8 cellular contexts compared by ENCODE assay signal in the genomic region with DNA sequence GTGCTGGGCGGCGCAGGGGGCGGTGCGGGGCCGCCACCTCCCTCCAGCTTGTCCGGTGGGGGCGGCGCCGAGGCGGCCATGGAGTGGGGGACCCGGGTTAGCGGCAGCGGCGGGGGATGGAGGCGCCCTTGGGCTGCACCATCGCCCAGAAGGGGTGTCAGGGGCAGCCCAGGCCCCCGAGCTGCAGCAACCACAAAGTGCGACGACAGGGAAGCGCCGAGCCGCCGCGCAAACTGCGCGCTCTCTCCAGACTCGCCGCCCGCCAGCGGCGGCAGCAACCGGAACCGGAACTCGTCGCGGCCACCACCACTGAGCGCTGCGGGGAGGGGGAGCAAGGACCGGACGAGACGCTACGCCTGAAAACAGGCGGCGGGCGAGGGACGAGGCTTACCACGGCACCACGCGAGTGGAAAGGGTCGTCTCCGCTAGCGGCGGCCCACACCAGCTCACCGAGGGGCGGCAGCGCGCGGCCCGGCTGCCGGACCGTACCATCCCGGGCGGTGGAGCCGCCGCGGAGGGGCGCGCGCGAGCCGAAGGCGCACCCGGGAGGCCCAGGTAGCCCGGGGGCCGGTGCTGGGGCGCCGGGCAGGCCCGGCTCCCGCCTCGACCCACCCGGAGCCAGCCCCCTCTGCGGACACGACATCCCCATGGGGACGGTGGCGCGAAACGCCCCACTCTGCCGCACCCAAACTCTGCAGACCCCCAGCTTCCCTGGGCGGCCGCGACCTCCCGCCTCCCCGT. TPM values are rescaled to one million over a fixed set of nuclear protein-coding genes. Genes with fewer than 3 reads are reported as not detected.
DNase-seq lines count a peak whose midpoint lies in the region; ATAC-seq and TF ChIP-seq lines count a peak whose summit lies in the region.

A gene with protein sequence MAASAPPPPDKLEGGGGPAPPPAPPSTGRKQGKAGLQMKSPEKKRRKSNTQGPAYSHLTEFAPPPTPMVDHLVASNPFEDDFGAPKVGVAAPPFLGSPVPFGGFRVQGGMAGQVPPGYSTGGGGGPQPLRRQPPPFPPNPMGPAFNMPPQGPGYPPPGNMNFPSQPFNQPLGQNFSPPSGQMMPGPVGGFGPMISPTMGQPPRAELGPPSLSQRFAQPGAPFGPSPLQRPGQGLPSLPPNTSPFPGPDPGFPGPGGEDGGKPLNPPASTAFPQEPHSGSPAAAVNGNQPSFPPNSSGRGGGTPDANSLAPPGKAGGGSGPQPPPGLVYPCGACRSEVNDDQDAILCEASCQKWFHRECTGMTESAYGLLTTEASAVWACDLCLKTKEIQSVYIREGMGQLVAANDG (minus strand): TSS at position 286 of the 741 bp plus-strand sequence. CDS start 206 bp downstream, at position 80.

- H3K27ac Mint-ChIP-seq in activated CD8-positive, alpha-beta T cell treated with anti-CD3 and anti-CD28 coated beads for 36 hours, result peak within 1 kb of the TSS; percentile 94

- intact Hi-C loops in activated CD8-positive, alpha-beta T cell treated with anti-CD3 and anti-CD28 coated beads for 36 hours (cut with micrococcal nuclease), result loop anchor here (5.0 kb wide), 1 partner anchor 36 kb away; no protein-coding TSS in a partner anchor

- H3K27ac ChIP-seq in C4-2B, result peak within 1 kb of the TSS; percentile 99

- H3K4me3 Mint-ChIP-seq in activated CD8-positive, alpha-beta T cell treated with anti-CD3 and anti-CD28 coated beads for 36 hours, result peak within 1 kb of the TSS; percentile 98

- peak; percentile 92 for DNase-seq in GM19238 (ENCODE audit: insufficient read length, low spot score)
- peak; percentile 81 for DNase-seq in NCI-H774 (lab: John Stamatoyannopoulos, UW)
- DNase-seq in activated CD8-positive, alpha-beta T cell treated with anti-CD3 and anti-CD28 coated beads for 36 hours, result peak; percentile 87
- peak; percentile 75 for DNase-seq in effector CD4-positive, alpha-beta T cell
- peak; percentile 79 to 85 for DNase-seq in lung microvascular endothelial cell (ENCODE audit: low read depth in 2 of 2)
- DNase-seq in stimulated activated CD8-positive, alpha-beta memory T cell treated with anti-CD3 and anti-CD28 coated beads, Interleukin-12 subunit alpha, Interleukin-12 subunit beta, amount 100 ng/mL, for 1 hour (ENCODE audit: low read depth), result peak; percentile 63

- H3K27me3 Mint-ChIP-seq in activated CD8-positive, alpha-beta T cell treated with anti-CD3 and anti-CD28 coated beads for 36 hours, result no peaks in the 10 kb centered on the region

- peak; percentile 68 for ATAC-seq in HG03439 (IDR thresholded peaks at IDR 0.05; ENCODE audit: unreplicated experiment)
- peak; percentile 86 for ATAC-seq in activated CD8-positive, alpha-beta T cell treated with anti-CD3 and anti-CD28 coated beads for 36 hours

- H3K36me3 Mint-ChIP-seq in activated CD8-positive, alpha-beta T cell treated with anti-CD3 and anti-CD28 coated beads for 36 hours (ENCODE audit: low read depth), result peaks cover 37% of the 10 kb centered on the region

- POLR2A ChIA-PET in activated CD8-positive, alpha-beta T cell treated with anti-CD3 and anti-CD28 coated beads for 36 hours (lab: Charles Lee), result interaction anchor here (0.9 to 3.7 kb wide), 12 partner anchors 10 to 69 kb away, joined by 3 to 55 read pairs (median 5); a partner anchor contains a TSS

- CTCF ChIA-PET in activated CD8-positive, alpha-beta T cell treated with anti-CD3 and anti-CD28 coated beads for 36 hours (lab: Charles Lee), result interaction anchor here (1.0 to 2.4 kb wide), 19 partner anchors 9 to 123 kb away, joined by 3 to 30 read pairs (median 6); a partner anchor contains a TSS

- TF ChIP-seq CTCF in C4-2B (conservative IDR thresholded peaks at IDR 0.05), result peak; percentile 92
- TF ChIP-seq CTCF in activated CD8-positive, alpha-beta T cell treated with anti-CD3 and anti-CD28 coated beads for 36 hours (IDR thresholded peaks at IDR 0.05), result peak; percentile 56

- peaks cover 34% of the 10 kb centered on the region for H3K4me1 Mint-ChIP-seq in activated CD8-positive, alpha-beta T cell treated with anti-CD3 and anti-CD28 coated beads for 36 hours (ENCODE audit: low read depth)

- no peaks in the 10 kb centered on the region for H3K9me3 Mint-ChIP-seq in activated CD8-positive, alpha-beta T cell treated with anti-CD3 and anti-CD28 coated beads for 36 hours

RNA-seq across cellular contexts. Expression of the gene that starts here (rescaled TPM):
- 10 to 100 TPM; 21.2 to 21.8 TPM for total RNA-seq in activated CD8-positive, alpha-beta T cell treated with anti-CD3 and anti-CD28 coated beads for 36 hours
- total RNA-seq in lung microvascular endothelial cell, result 20.5 and 42.5 TPM in 2 replicates

Comparison
In these comparisons a context has a peak if more than half of its experiments do, and no peak if none do; other contexts are left out.
1. Peak in every context shown above with its lines: DNase-seq, ATAC-seq and H3K27ac ChIP-seq.